ENCODE assay signal across 8 cellular contexts in the genomic region with DNA sequence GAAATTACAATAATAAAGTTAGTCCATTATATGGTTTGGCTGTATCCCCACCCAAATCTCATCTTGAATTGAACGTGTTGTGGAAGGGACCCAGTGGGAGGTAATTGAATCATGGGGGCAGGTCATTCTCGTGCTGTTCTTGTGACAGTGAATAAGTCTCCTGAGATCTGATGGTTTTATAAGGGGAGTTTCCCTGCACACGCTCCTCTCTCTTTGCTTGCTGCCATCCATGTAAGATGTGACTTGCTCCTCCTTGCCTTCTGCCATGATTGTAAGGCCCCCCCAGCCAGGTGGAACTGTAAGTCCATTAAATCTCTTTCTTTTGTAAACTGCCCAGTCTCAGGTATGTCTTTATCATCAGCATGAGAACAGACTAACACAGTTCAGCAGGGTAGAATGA.
DNase-seq lines count a peak whose midpoint lies in the region; ATAC-seq, FAIRE-seq and TF ChIP-seq lines count a peak whose summit lies in the region.
"Not testable (repeated sequence)": the region's sequence is repeated elsewhere in the genome, so short reads cannot be mapped to it uniquely, and the experiment has no call there.

No MANE protein-coding gene starts in this region.

- not testable (repeated sequence) for TF ChIP-seq EP300 in K562 (IDR thresholded peaks at IDR 0.05; ENCODE audit: low read length)

- H3K4me3 Mint-ChIP-seq in chondrocyte (ENCODE audit: unreplicated experiment); natural killer cell treated with Interleukin-12 subunit alpha and Interleukin-12 subunit beta and Interleukin-15 and Interleukin-18, amount 100 ng/mL, for 72 hours; nephron; stimulated activated naive CD8-positive, alpha-beta T cell treated with anti-CD3 and anti-CD28 coated beads, Interleukin-15, amount 100 ng/mL, for 72 hours: not testable (repeated sequence)
- peak overlapping the region; percentile 79 for H3K4me3 Mint-ChIP-seq in endothelial cell (ENCODE audit: unreplicated experiment)

- H3K9me3 Mint-ChIP-seq in chondrocyte (ENCODE audit: low read depth) (peaks cover 12% of the 10 kb centered on the region), endothelial cell (ENCODE audit: unreplicated experiment) (peaks cover 16% of the 10 kb centered on the region)
- not testable (repeated sequence) for H3K9me3 Mint-ChIP-seq in natural killer cell treated with Interleukin-12 subunit alpha and Interleukin-12 subunit beta and Interleukin-15 and Interleukin-18, amount 100 ng/mL, for 72 hours; nephron; stimulated activated naive CD8-positive, alpha-beta T cell treated with anti-CD3 and anti-CD28 coated beads, Interleukin-15, amount 100 ng/mL, for 72 hours

- not testable (repeated sequence) for H3K9me1 ChIP-seq in K562 (ENCODE audit: control insufficient read depth, insufficient read depth, low read length)

- H3K27ac Mint-ChIP-seq in chondrocyte (ENCODE audit: unreplicated experiment); natural killer cell treated with Interleukin-12 subunit alpha and Interleukin-12 subunit beta and Interleukin-15 and Interleukin-18, amount 100 ng/mL, for 72 hours: not testable (repeated sequence)
- peak overlapping the region; percentile 74 for H3K27ac Mint-ChIP-seq in endothelial cell (ENCODE audit: unreplicated experiment)
- peak overlapping the region in 2 of 3 experiments; percentile 45 to 57 for H3K27ac Mint-ChIP-seq in nephron
- H3K27ac Mint-ChIP-seq in stimulated activated naive CD8-positive, alpha-beta T cell treated with anti-CD3 and anti-CD28 coated beads, Interleukin-15, amount 100 ng/mL, for 72 hours: peak overlapping the region; percentile 15 to 23

- not testable (repeated sequence) for H3K79me2 ChIP-seq in K562 (ENCODE audit: control insufficient read depth, insufficient read depth, low read length); osteoblast (ENCODE audit: insufficient read depth, low read length)

- FAIRE-seq in K562 (lab: Jason Lieb, UNC): not testable (repeated sequence)

- not testable (repeated sequence) for H3K36me3 ChIP-seq in HEK293 (ENCODE audit: control insufficient read depth in 2 of 2, insufficient read depth in 1 of 2, low read length in 2 of 2); K562 (ENCODE audit: control insufficient read depth, insufficient read depth, low read length); osteoblast (ENCODE audit: insufficient read depth, low read length)

- intact Hi-C loops in K562 (cut with micrococcal nuclease): not testable (repeated sequence)

- not testable (repeated sequence) for H3K9ac ChIP-seq in K562 (ENCODE audit: insufficient read depth in 1 of 2, low read depth in 2 of 2, low read length in 2 of 2)

- H3K4me1 Mint-ChIP-seq in chondrocyte (ENCODE audit: low read depth); natural killer cell treated with Interleukin-12 subunit alpha and Interleukin-12 subunit beta and Interleukin-15 and Interleukin-18, amount 100 ng/mL, for 72 hours (ENCODE audit: low read depth in 2 of 2); stimulated activated naive CD8-positive, alpha-beta T cell treated with anti-CD3 and anti-CD28 coated beads, Interleukin-15, amount 100 ng/mL, for 72 hours: not testable (repeated sequence)
- H3K4me1 Mint-ChIP-seq in endothelial cell (ENCODE audit: unreplicated experiment): peaks cover 44% of the 10 kb centered on the region
- H3K4me1 Mint-ChIP-seq in nephron: peaks cover 59% of the 10 kb centered on the region

- H2AFZ ChIP-seq in K562 (ENCODE audit: low read depth, low read length); osteoblast (ENCODE audit: low read length): not testable (repeated sequence)

- H3K9me3 ChIP-seq in HEK293 (ENCODE audit: control insufficient read depth, insufficient read depth, low read depth, low read length); K562 (replicated peaks; ENCODE audit: control insufficient read depth, insufficient read depth, low read depth, low read length); osteoblast (ENCODE audit: low read depth, low read length): not testable (repeated sequence)

- CTCF ChIA-PET in HEK293 (lab: Yijun Ruan, JAX); K562 (lab: Yijun Ruan, JAX; ENCODE audit: low intra/inter-chr PET ratio): not testable (repeated sequence)

- WGBS in K562 (ENCODE audit: insufficient coverage, low coverage, missing lambda C conversion rate): 2% methylated on average over 3 of the region's 3 CpGs

- not testable (repeated sequence) for H3K27ac ChIP-seq in HEK293 (ENCODE audit: extremely low read depth, low read depth, low read length); K562 (ENCODE audit: extremely low read depth, low read depth, low read length); osteoblast (ENCODE audit: low read depth, low read length)

- H3K4me3 ChIP-seq in HEK293 (ENCODE audit: low read depth, low read length); K562; osteoblast (ENCODE audit: insufficient read depth, low read length): not testable (repeated sequence)

- DNase-seq in K562 (ENCODE audit: extremely low read depth in 1 of 4, low spot score in 3 of 4); endothelial cell (ENCODE audit: low spot score); stimulated activated naive CD8-positive, alpha-beta T cell treated with anti-CD3 and anti-CD28 coated beads, Interleukin-15, amount 100 ng/mL, for 72 hours: not testable (repeated sequence)
- peak; percentile 2 for DNase-seq in chondrocyte (ENCODE audit: low spot score)
- DNase-seq in natural killer cell treated with Interleukin-12 subunit alpha and Interleukin-12 subunit beta and Interleukin-15 and Interleukin-18, amount 100 ng/mL, for 72 hours (ENCODE audit: low spot score): peak; percentile 15
- peak; percentile 55 for DNase-seq in osteoblast (ENCODE audit: insufficient read length, low spot score, missing footprints)

- H3K27me3 Mint-ChIP-seq in chondrocyte (ENCODE audit: low read depth) (peaks cover 22% of the 10 kb centered on the region), endothelial cell (ENCODE audit: unreplicated experiment) (peaks cover 27% of the 10 kb centered on the region), nephron (ENCODE audit: low read depth) (peaks cover 19% of the 10 kb centered on the region)
- H3K27me3 Mint-ChIP-seq in natural killer cell treated with Interleukin-12 subunit alpha and Interleukin-12 subunit beta and Interleukin-15 and Interleukin-18, amount 100 ng/mL, for 72 hours; stimulated activated naive CD8-positive, alpha-beta T cell treated with anti-CD3 and anti-CD28 coated beads, Interleukin-15, amount 100 ng/mL, for 72 hours: not testable (repeated sequence)

- POLR2A ChIA-PET in HEK293 (lab: Yijun Ruan, JAX); K562 (lab: Yijun Ruan, JAX): not testable (repeated sequence)

- in situ Hi-C loops in K562 (cut with MboI): not testable (repeated sequence)

- ATAC-seq in K562; natural killer cell treated with Interleukin-12 subunit alpha and Interleukin-12 subunit beta and Interleukin-15 and Interleukin-18, amount 100 ng/mL, for 72 hours; stimulated activated naive CD8-positive, alpha-beta T cell treated with anti-CD3 and anti-CD28 coated beads, Interleukin-15, amount 100 ng/mL, for 72 hours: not testable (repeated sequence)

- TF ChIP-seq RAD21 in K562 (CRISPR knock-in tag; conservative IDR thresholded peaks at IDR 0.05 in 1 of 2, IDR thresholded peaks at IDR 0.05 in 1 of 2): not testable (repeated sequence)

- not testable (repeated sequence) for H3K36me3 Mint-ChIP-seq in chondrocyte (ENCODE audit: low read depth); natural killer cell treated with Interleukin-12 subunit alpha and Interleukin-12 subunit beta and Interleukin-15 and Interleukin-18, amount 100 ng/mL, for 72 hours
- peaks cover 33% of the 10 kb centered on the region for H3K36me3 Mint-ChIP-seq in endothelial cell (ENCODE audit: low read depth, unreplicated experiment)
- peaks cover 18% of the 10 kb centered on the region for H3K36me3 Mint-ChIP-seq in nephron (ENCODE audit: low read depth)

- TF ChIP-seq CTCF in HEK293 (tag by site-specific recombination; IDR thresholded peaks at IDR 0.05); K562 (IDR thresholded peaks at IDR 0.05 in 2 of 3, conservative IDR thresholded peaks at IDR 0.05 in 1 of 3; ENCODE audit: insufficient read depth in 2 of 3, low read depth in 1 of 3, low read length in 3 of 3); chondrocyte (IDR thresholded peaks at IDR 0.05); endothelial cell (IDR thresholded peaks at IDR 0.05; ENCODE audit: unreplicated experiment); nephron (IDR thresholded peaks at IDR 0.05; ENCODE audit: unreplicated experiment in 3 of 3); osteoblast (IDR thresholded peaks at IDR 0.05; ENCODE audit: extremely low read depth, low read depth, low read length): not testable (repeated sequence)

- peaks cover 24 to 73% of the 10 kb centered on the region in 2 experiments; a peak in 4 of 5 replicates for H3K27me3 ChIP-seq in K562 (ENCODE audit: control insufficient read depth in 2 of 2, insufficient read depth in 2 of 2, low read length in 2 of 2)
- H3K27me3 ChIP-seq in osteoblast (ENCODE audit: insufficient read depth, low read length): not testable (repeated sequence)

- H4K20me1 ChIP-seq in K562 (replicated peaks; ENCODE audit: control insufficient read depth, insufficient read depth, low read length); osteoblast (ENCODE audit: insufficient read depth, low read length): not testable (repeated sequence)

- not testable (repeated sequence) for H3K4me1 ChIP-seq in HEK293 (ENCODE audit: control insufficient read depth, insufficient read depth, low read length); K562 (replicated peaks in 1 of 2; ENCODE audit: control insufficient read depth in 2 of 2, insufficient read depth in 2 of 2, low read length in 2 of 2); osteoblast (ENCODE audit: insufficient read depth, low read length)

- not testable (repeated sequence) for H3K4me2 ChIP-seq in K562 (ENCODE audit: insufficient read depth, low read length); osteoblast (ENCODE audit: insufficient read depth, low read length)

- not testable (repeated sequence) for BruUV-seq in K562 (replicated peaks; lab: Mats Ljungman, UMichigan)

- not testable (repeated sequence) for TF ChIP-seq POLR2A in K562 (conservative IDR thresholded peaks at IDR 0.05)

TF ChIP-seq in K562, 482 proteins besides CTCF, POLR2A, EP300 and RAD21:
- peak; percentile 91 for TF ChIP-seq ZNF431 (CRISPR knock-in tag; IDR thresholded peaks at IDR 0.05)
TF ChIP-seq in K562: peak in this region for 1; not testable (repeated sequence) for 481.
